In the genomic region with DNA sequence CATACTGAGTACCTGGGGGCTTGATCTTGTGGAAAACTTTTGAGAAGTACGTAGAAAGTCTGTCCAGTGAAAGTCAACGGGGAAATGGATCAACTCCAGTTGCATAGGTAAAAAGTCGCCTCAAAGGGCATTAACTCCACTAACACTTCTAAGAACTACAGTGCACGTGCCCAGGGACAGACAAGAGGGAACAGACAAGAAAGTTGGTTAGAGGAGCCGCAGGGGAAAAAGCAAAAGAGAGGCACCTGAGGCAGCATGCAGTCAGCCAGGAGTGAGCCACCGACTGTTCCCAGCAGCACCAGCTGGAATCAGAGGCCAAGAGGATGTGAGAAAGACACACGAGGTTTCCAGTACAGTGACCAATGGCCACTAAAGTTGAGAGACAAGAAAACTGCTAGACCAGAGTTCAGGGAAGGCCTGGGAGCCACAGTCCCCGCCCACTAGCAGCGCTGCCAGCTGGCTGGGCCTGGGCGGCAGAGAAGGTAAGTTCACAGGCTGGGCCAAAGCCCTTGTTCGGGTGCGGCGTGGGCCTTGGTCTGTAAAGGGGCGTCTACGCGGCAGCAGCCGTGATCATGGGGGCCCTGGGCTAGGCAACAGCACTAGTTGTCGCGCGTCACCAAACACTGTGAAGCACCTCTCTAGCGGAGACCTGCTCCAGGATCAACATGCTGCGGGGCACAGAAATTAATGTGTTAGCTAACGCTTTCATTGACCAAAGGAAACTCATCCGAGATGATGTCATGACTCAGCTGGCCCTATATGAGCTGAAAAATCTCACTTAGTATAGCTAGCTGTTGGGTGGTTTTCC, we compare ENCODE assay signal across 1 cellular context.
TF ChIP-seq lines count a peak whose summit lies in the region.

No MANE protein-coding gene starts in this region.

TF ChIP-seq in K562, 482 proteins besides CTCF, POLR2A, EP300 and RAD21 (continues in another document):
- no peak for TF ChIP-seq SP1 (CRISPR knock-in tag; IDR thresholded peaks at IDR 0.05)
- TF ChIP-seq E2F6 (IDR thresholded peaks at IDR 0.05; ENCODE audit: borderline replicate concordance in 1 of 2, extremely low read depth in 1 of 2, insufficient read depth in 1 of 2, insufficient read length in 1 of 2, low read depth in 1 of 2, low read length in 1 of 2, poor library complexity in 1 of 2, severe bottlenecking in 1 of 2) = peak in 1 of 2 experiments; percentile 9
- TF ChIP-seq KLF1 (tag; IDR thresholded peaks at IDR 0.05) = no peak
- TF ChIP-seq CHCHD3 (CRISPR knock-in tag; IDR thresholded peaks at IDR 0.05) = no peak
- TF ChIP-seq YBX1 (IDR thresholded peaks at IDR 0.05) = no peak
- peak; percentile 64 for TF ChIP-seq ATF3 (IDR thresholded peaks at IDR 0.05)
- no peak for TF ChIP-seq ATF3 (CRISPR knock-in tag; conservative IDR thresholded peaks at IDR 0.05)
- no peak for TF ChIP-seq ZNF12 (CRISPR knock-in tag; IDR thresholded peaks at IDR 0.05)
- TF ChIP-seq BHLHE40 (IDR thresholded peaks at IDR 0.05; ENCODE audit: low read length) = peak; percentile 67; the same call in 1 of the 2 replicates
- TF ChIP-seq, protein P1, sequence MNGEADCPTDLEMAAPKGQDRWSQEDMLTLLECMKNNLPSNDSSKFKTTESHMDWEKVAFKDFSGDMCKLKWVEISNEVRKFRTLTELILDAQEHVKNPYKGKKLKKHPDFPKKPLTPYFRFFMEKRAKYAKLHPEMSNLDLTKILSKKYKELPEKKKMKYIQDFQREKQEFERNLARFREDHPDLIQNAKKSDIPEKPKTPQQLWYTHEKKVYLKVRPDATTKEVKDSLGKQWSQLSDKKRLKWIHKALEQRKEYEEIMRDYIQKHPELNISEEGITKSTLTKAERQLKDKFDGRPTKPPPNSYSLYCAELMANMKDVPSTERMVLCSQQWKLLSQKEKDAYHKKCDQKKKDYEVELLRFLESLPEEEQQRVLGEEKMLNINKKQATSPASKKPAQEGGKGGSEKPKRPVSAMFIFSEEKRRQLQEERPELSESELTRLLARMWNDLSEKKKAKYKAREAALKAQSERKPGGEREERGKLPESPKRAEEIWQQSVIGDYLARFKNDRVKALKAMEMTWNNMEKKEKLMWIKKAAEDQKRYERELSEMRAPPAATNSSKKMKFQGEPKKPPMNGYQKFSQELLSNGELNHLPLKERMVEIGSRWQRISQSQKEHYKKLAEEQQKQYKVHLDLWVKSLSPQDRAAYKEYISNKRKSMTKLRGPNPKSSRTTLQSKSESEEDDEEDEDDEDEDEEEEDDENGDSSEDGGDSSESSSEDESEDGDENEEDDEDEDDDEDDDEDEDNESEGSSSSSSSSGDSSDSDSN (IDR thresholded peaks at IDR 0.05; ENCODE audit: borderline replicate concordance in 1 of 2, low read depth in 2 of 2, low read length in 2 of 2) = no peak
- TF ChIP-seq DNMT1 (IDR thresholded peaks at IDR 0.05) = no peak
- no peak for TF ChIP-seq FUS (optimal IDR thresholded peaks at IDR 0.05; ENCODE audit: low read depth, low read length)
- no peak for TF ChIP-seq ZNF165 (CRISPR knock-in tag; IDR thresholded peaks at IDR 0.05; ENCODE audit: borderline replicate concordance)
- TF ChIP-seq ZNF311 (CRISPR knock-in tag; IDR thresholded peaks at IDR 0.05) = no peak
- no peak for TF ChIP-seq DPF2 (IDR thresholded peaks at IDR 0.05)
- TF ChIP-seq, protein P2, sequence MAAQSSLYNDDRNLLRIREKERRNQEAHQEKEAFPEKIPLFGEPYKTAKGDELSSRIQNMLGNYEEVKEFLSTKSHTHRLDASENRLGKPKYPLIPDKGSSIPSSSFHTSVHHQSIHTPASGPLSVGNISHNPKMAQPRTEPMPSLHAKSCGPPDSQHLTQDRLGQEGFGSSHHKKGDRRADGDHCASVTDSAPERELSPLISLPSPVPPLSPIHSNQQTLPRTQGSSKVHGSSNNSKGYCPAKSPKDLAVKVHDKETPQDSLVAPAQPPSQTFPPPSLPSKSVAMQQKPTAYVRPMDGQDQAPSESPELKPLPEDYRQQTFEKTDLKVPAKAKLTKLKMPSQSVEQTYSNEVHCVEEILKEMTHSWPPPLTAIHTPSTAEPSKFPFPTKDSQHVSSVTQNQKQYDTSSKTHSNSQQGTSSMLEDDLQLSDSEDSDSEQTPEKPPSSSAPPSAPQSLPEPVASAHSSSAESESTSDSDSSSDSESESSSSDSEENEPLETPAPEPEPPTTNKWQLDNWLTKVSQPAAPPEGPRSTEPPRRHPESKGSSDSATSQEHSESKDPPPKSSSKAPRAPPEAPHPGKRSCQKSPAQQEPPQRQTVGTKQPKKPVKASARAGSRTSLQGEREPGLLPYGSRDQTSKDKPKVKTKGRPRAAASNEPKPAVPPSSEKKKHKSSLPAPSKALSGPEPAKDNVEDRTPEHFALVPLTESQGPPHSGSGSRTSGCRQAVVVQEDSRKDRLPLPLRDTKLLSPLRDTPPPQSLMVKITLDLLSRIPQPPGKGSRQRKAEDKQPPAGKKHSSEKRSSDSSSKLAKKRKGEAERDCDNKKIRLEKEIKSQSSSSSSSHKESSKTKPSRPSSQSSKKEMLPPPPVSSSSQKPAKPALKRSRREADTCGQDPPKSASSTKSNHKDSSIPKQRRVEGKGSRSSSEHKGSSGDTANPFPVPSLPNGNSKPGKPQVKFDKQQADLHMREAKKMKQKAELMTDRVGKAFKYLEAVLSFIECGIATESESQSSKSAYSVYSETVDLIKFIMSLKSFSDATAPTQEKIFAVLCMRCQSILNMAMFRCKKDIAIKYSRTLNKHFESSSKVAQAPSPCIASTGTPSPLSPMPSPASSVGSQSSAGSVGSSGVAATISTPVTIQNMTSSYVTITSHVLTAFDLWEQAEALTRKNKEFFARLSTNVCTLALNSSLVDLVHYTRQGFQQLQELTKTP (IDR thresholded peaks at IDR 0.05; ENCODE audit: low read depth in 1 of 2, partially characterized antibody in 2 of 2) = no peak
- no peak for TF ChIP-seq PATZ1 (CRISPR knock-in tag; IDR thresholded peaks at IDR 0.05; ENCODE audit: borderline replicate concordance)
- no peak for TF ChIP-seq NONO (IDR thresholded peaks at IDR 0.05; ENCODE audit: low read depth in 2 of 2, low read length in 1 of 2)
- TF ChIP-seq ASH1L (IDR thresholded peaks at IDR 0.05; ENCODE audit: borderline replicate concordance, low read depth, partially characterized antibody) = no peak
- no peak for TF ChIP-seq TRIM25 (IDR thresholded peaks at IDR 0.05; ENCODE audit: borderline replicate concordance)
- TF ChIP-seq, protein P3, sequence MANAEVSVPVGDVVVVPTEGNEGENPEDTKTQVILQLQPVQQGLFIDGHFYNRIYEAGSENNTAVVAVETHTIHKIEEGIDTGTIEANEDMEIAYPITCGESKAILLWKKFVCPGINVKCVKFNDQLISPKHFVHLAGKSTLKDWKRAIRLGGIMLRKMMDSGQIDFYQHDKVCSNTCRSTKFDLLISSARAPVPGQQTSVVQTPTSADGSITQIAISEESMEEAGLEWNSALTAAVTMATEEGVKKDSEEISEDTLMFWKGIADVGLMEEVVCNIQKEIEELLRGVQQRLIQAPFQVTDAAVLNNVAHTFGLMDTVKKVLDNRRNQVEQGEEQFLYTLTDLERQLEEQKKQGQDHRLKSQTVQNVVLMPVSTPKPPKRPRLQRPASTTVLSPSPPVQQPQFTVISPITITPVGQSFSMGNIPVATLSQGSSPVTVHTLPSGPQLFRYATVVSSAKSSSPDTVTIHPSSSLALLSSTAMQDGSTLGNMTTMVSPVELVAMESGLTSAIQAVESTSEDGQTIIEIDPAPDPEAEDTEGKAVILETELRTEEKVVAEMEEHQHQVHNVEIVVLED (CRISPR knock-in tag; IDR thresholded peaks at IDR 0.05) = no peak
- no peak for TF ChIP-seq PCBP1 (IDR thresholded peaks at IDR 0.05; ENCODE audit: low read depth, low read length, poor library complexity, severe bottlenecking)
- no peak for TF ChIP-seq ZNF444 (CRISPR knock-in tag; IDR thresholded peaks at IDR 0.05)
- TF ChIP-seq, protein P4, sequence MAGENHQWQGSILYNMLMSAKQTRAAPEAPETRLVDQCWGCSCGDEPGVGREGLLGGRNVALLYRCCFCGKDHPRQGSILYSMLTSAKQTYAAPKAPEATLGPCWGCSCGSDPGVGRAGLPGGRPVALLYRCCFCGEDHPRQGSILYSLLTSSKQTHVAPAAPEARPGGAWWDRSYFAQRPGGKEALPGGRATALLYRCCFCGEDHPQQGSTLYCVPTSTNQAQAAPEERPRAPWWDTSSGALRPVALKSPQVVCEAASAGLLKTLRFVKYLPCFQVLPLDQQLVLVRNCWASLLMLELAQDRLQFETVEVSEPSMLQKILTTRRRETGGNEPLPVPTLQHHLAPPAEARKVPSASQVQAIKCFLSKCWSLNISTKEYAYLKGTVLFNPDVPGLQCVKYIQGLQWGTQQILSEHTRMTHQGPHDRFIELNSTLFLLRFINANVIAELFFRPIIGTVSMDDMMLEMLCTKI (IDR thresholded peaks at IDR 0.05; ENCODE audit: partially characterized antibody) = no peak
- no peak for TF ChIP-seq NCOA1 (IDR thresholded peaks at IDR 0.05; ENCODE audit: low read depth)
- TF ChIP-seq, protein P5, sequence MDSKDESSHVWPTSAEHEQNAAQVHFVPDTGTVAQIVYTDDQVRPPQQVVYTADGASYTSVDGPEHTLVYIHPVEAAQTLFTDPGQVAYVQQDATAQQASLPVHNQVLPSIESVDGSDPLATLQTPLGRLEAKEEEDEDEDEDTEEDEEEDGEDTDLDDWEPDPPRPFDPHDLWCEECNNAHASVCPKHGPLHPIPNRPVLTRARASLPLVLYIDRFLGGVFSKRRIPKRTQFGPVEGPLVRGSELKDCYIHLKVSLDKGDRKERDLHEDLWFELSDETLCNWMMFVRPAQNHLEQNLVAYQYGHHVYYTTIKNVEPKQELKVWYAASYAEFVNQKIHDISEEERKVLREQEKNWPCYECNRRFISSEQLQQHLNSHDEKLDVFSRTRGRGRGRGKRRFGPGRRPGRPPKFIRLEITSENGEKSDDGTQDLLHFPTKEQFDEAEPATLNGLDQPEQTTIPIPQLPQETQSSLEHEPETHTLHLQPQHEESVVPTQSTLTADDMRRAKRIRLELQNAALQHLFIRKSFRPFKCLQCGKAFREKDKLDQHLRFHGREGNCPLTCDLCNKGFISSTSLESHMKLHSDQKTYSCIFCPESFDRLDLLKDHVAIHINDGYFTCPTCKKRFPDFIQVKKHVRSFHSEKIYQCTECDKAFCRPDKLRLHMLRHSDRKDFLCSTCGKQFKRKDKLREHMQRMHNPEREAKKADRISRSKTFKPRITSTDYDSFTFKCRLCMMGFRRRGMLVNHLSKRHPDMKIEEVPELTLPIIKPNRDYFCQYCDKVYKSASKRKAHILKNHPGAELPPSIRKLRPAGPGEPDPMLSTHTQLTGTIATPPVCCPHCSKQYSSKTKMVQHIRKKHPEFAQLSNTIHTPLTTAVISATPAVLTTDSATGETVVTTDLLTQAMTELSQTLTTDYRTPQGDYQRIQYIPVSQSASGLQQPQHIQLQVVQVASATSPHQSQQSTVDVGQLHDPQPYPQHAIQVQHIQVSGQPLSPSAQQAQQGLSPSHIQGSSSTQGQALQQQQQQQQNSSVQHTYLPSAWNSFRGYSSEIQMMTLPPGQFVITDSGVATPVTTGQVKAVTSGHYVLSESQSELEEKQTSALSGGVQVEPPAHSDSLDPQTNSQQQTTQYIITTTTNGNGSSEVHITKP (IDR thresholded peaks at IDR 0.05; ENCODE audit: partially characterized antibody) = no peak
- TF ChIP-seq ZNF644 (tag; IDR thresholded peaks at IDR 0.05; ENCODE audit: low read depth) = no peak
- no peak for TF ChIP-seq ZNF239 (CRISPR knock-in tag; IDR thresholded peaks at IDR 0.05)
- TF ChIP-seq ZFPM2 (CRISPR knock-in tag; IDR thresholded peaks at IDR 0.05) = no peak
- no peak for TF ChIP-seq ZNF436 (CRISPR knock-in tag; IDR thresholded peaks at IDR 0.05)
- TF ChIP-seq, protein P6, sequence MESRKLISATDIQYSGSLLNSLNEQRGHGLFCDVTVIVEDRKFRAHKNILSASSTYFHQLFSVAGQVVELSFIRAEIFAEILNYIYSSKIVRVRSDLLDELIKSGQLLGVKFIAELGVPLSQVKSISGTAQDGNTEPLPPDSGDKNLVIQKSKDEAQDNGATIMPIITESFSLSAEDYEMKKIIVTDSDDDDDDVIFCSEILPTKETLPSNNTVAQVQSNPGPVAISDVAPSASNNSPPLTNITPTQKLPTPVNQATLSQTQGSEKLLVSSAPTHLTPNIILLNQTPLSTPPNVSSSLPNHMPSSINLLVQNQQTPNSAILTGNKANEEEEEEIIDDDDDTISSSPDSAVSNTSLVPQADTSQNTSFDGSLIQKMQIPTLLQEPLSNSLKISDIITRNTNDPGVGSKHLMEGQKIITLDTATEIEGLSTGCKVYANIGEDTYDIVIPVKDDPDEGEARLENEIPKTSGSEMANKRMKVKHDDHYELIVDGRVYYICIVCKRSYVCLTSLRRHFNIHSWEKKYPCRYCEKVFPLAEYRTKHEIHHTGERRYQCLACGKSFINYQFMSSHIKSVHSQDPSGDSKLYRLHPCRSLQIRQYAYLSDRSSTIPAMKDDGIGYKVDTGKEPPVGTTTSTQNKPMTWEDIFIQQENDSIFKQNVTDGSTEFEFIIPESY (CRISPR knock-in tag; IDR thresholded peaks at IDR 0.05) = peak; percentile 89; the same call in 1 of the 2 replicates
